ENCODE assay signal across 9 cellular contexts in the genomic region with DNA sequence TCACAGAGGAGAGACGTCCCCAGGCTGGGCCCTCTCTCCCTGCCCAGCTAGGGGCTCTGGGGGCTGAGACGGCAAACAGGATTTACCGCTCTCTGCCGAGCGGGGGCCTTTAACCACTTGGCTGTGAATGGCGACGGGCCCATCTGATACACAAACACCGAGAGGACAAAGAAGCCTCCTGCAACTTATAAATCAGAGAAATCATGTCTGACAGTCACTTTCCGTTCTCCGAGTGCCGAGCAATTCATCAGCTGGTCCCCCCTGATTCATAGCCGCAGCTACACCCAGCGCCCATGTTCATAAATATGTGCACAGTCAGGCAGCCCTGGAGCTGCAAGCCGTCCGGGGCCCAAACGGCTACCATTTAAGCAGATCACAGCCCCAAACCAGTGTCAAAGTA.
DNase-seq lines count a peak whose midpoint lies in the region; ATAC-seq and TF ChIP-seq lines count a peak whose summit lies in the region.
"Had no signal": no experiment of that assay in that cellular context is flagged by ENCODE, and none has a peak within 500 bp of the region (broad histone marks: within the 10 kb centered on the region; RNA-seq: fewer than 3 reads in every experiment).

No MANE protein-coding gene starts in this region.

- DNase-seq in HFFc6 (no peak), SIG-M5 (lab: John Stamatoyannopoulos, UW) (no peak), ecto neural progenitor cell (ENCODE audit: low spot score) (no peak)
- no peak for DNase-seq in activated T-cell treated with anti-CD3 and anti-CD28 coated beads, Interleukin-2, amount 50 U/mL, for 4 hours
- peak; percentile 33 for DNase-seq in stimulated activated CD8-positive, alpha-beta memory T cell treated with anti-CD3 and anti-CD28 coated beads, Interleukin-4, amount 100 ng/mL, for 48 hours
- DNase-seq in activated effector memory CD4-positive, alpha-beta T cell treated with Interleukin-2 at 50 U/mL for 16 hours: no peak
- DNase-seq: foreskin melanocyte had no signal

- peak; percentile 69 for ATAC-seq in activated T-cell treated with anti-CD3 and anti-CD28 coated beads, Interleukin-2, amount 50 U/mL, for 4 hours
- no peak for ATAC-seq in HG02970 (IDR thresholded peaks at IDR 0.05; ENCODE audit: low FRiP score, unreplicated experiment)

- no peaks in the 10 kb centered on the region for H3K9me3 ChIP-seq in iPS-20b (ENCODE audit: insufficient read depth, low read depth, low read length)

- H3K36me3 Mint-ChIP-seq in HFFc6 (ENCODE audit: low read depth): no peaks in the 10 kb centered on the region
- no peaks in the 10 kb centered on the region for H3K36me3 Mint-ChIP-seq in activated T-cell treated with anti-CD3 and anti-CD28 coated beads, Interleukin-2, amount 50 U/mL, for 4 hours (ENCODE audit: insufficient read depth)

- peaks cover 18% of the 10 kb centered on the region; the same call in 1 of the 2 replicates for H3K4me1 ChIP-seq in iPS-20b (ENCODE audit: insufficient read depth, low read length)

- H3K27me3 ChIP-seq in iPS-20b (ENCODE audit: insufficient read depth, low read length): no peaks in the 10 kb centered on the region

- H3K4me1 Mint-ChIP-seq in HFFc6 (ENCODE audit: low read depth): no peaks in the 10 kb centered on the region
- peaks cover 7% of the 10 kb centered on the region for H3K4me1 Mint-ChIP-seq in activated T-cell treated with anti-CD3 and anti-CD28 coated beads, Interleukin-2, amount 50 U/mL, for 4 hours (ENCODE audit: low read depth)

- peak overlapping the region; percentile 39 for H3K27ac ChIP-seq in iPS-20b (ENCODE audit: low read length)

- peaks cover 17% of the 10 kb centered on the region for H3K9me3 Mint-ChIP-seq in HFFc6
- H3K9me3 Mint-ChIP-seq in activated T-cell treated with anti-CD3 and anti-CD28 coated beads, Interleukin-2, amount 50 U/mL, for 4 hours: no peaks in the 10 kb centered on the region

- no peak overlapping the region for H3K27ac Mint-ChIP-seq in HFFc6

- H3K4me3 ChIP-seq in iPS-20b (ENCODE audit: low read length): no peak overlapping the region

- peaks cover 12% of the 10 kb centered on the region for H3K36me3 ChIP-seq in iPS-20b (ENCODE audit: insufficient read depth, low read depth, low read length)

- H3K4me3 Mint-ChIP-seq in HFFc6: peak overlapping the region; percentile 49; the same call in 1 of the 2 replicates
- H3K4me3 Mint-ChIP-seq in activated T-cell treated with anti-CD3 and anti-CD28 coated beads, Interleukin-2, amount 50 U/mL, for 4 hours: peak overlapping the region; percentile 81

- TF ChIP-seq CTCF in HFFc6 (IDR thresholded peaks at IDR 0.05): no peak

- peaks cover 4% of the 10 kb centered on the region for H3K27me3 Mint-ChIP-seq in HFFc6 (ENCODE audit: insufficient read depth)
- no peaks in the 10 kb centered on the region for H3K27me3 Mint-ChIP-seq in activated T-cell treated with anti-CD3 and anti-CD28 coated beads, Interleukin-2, amount 50 U/mL, for 4 hours (ENCODE audit: low read depth)

- H3K9ac ChIP-seq in iPS-20b (ENCODE audit: low read depth, low read length): peak overlapping the region; percentile 56; the same call in 1 of the 2 replicates
